In genomic region chr6:100479180-100480035, GRCh38 we compare ENCODE assay signal across 1 cellular context.
A peak's percentile ranks its signal among the peaks of the same experiment; 100 is the strongest.
TF ChIP-seq lines count a peak whose summit lies in the region.

No MANE protein-coding gene starts in this region.

TF ChIP-seq in K562, 482 proteins besides CTCF, POLR2A, EP300 and RAD21 (continued from another document):
- TF ChIP-seq, protein P1, sequence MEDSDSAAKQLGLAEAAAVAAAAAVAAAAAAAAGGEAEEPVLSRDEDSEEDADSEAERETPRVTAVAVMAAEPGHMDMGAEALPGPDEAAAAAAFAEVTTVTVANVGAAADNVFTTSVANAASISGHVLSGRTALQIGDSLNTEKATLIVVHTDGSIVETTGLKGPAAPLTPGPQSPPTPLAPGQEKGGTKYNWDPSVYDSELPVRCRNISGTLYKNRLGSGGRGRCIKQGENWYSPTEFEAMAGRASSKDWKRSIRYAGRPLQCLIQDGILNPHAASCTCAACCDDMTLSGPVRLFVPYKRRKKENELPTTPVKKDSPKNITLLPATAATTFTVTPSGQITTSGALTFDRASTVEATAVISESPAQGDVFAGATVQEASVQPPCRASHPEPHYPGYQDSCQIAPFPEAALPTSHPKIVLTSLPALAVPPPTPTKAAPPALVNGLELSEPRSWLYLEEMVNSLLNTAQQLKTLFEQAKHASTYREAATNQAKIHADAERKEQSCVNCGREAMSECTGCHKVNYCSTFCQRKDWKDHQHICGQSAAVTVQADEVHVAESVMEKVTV (CRISPR knock-in tag; IDR thresholded peaks at IDR 0.05): peak; percentile 91
- TF ChIP-seq ESRRA (IDR thresholded peaks at IDR 0.05; ENCODE audit: borderline replicate concordance, low read depth): peak; percentile 92
- TF ChIP-seq FOXJ3 (CRISPR knock-in tag; IDR thresholded peaks at IDR 0.05): no peak
- peak; percentile 69 for TF ChIP-seq SMC3 (conservative IDR thresholded peaks at IDR 0.05; ENCODE audit: insufficient read depth, low read depth, low read length)
- TF ChIP-seq ARID2 (IDR thresholded peaks at IDR 0.05): peak; percentile 40; the same call in 1 of the 2 replicates
